21 cellular contexts compared by ENCODE assay signal in genomic region chr4:92100980-92101379, GRCh38.
DNase-seq lines count a peak whose midpoint lies in the region; TF ChIP-seq lines count a peak whose summit lies in the region.
"Had no signal": no experiment of that assay in that cellular context is flagged by ENCODE, and none has a peak within 500 bp of the region (broad histone marks: within the 10 kb centered on the region; RNA-seq: fewer than 3 reads in every experiment).

No MANE protein-coding gene starts in this region.

- TF ChIP-seq CTCF in fibroblast of pulmonary artery (IDR thresholded peaks at IDR 0.05; ENCODE audit: low read length, missing control alignments) (no peak), adrenal gland (IDR thresholded peaks at IDR 0.05) (no peak)

- H3K9me3 ChIP-seq in adrenal gland (replicated peaks in 1 of 3) = no peaks in the 10 kb centered on the region
- H3K9me3 ChIP-seq: tibial nerve had no signal

- no peak overlapping the region for H3K4me3 ChIP-seq in fibroblast of pulmonary artery (replicated peaks; ENCODE audit: low read depth, low read length)
- no peak overlapping the region for H3K4me3 ChIP-seq in adrenal gland
- H3K4me3 ChIP-seq: lung, tibial nerve had no signal

- no peaks in the 10 kb centered on the region for H3K36me3 ChIP-seq in adrenal gland (replicated peaks in 1 of 2)
- H3K36me3 ChIP-seq: tibial nerve had no signal

- no peaks in the 10 kb centered on the region for H3K27me3 ChIP-seq in adrenal gland
- H3K27me3 ChIP-seq: tibial nerve had no signal

- no peaks in the 10 kb centered on the region for H3K4me1 ChIP-seq in adrenal gland (replicated peaks in 1 of 2)
- H3K4me1 ChIP-seq: tibial nerve had no signal

- DNase-seq in COR-L47 (lab: John Stamatoyannopoulos, UW) (peak; percentile 64), NCI-H1417 treated with DMSO at 0.1 percent for 48 hours (lab: John Stamatoyannopoulos, UW) (peak; percentile 23), OCI-M1 (lab: John Stamatoyannopoulos, UW) (peak; percentile 21), fibroblast of pulmonary artery (ENCODE audit: low read depth) (peak; percentile 33), adrenal gland (no peak), DMS79 (lab: John Stamatoyannopoulos, UW) (no peak)
- no peak for DNase-seq in activated CD4-positive, alpha-beta T cell treated with anti-CD3 and anti-CD28 coated beads for 48 hours
- DNase-seq: activated CD4-positive, alpha-beta T cell treated with anti-CD3 and anti-CD28 coated beads, Interleukin-2, amount 50 U/mL, for 48 hours; activated CD4-positive, CD25-positive, alpha-beta regulatory T cell; activated naive CD4-positive, alpha-beta T cell treated with Interleukin-2 at 50 U/mL for 16 hours; DMS79 treated with DMSO at 0.1 percent for 48 hours; GF-D8; hippocampal formation; naive thymus-derived CD8-positive, alpha-beta T cell; NCI-H1436; stimulated activated CD4-positive, alpha-beta T cell treated with anti-CD3 and anti-CD28 coated beads, Interleukin-15, amount 100 ng/mL, for 24 hours; stimulated activated CD4-positive, alpha-beta T cell treated with anti-CD3 and anti-CD28 coated beads, Interleukin-4, amount 100 ng/mL, for 4 hours; T-helper 17 cell had no signal

- intact Hi-C loops in adrenal gland (cut with DNase I) = no loop called here

- no peak for TF ChIP-seq POLR2A in adrenal gland (IDR thresholded peaks at IDR 0.05)

- H3K27ac ChIP-seq in adrenal gland = no peak overlapping the region
- H3K27ac ChIP-seq: KMS-11, tibial nerve had no signal

Comparison
In these comparisons a context has a peak if more than half of its experiments do, and no peak if none do; other contexts are left out.
1. DNase-seq: peak in COR-L47 (single experiment), NCI-H1417 treated with DMSO at 0.1 percent for 48 hours (single experiment), OCI-M1 (single experiment) and fibroblast of pulmonary artery (single experiment); none in adrenal gland (0 of 7), DMS79 (single experiment) and activated CD4-positive, alpha-beta T cell treated with anti-CD3 and anti-CD28 coated beads for 48 hours (single experiment).